Comparison of ENCODE assay signal across 12 cellular contexts in the genomic region with DNA sequence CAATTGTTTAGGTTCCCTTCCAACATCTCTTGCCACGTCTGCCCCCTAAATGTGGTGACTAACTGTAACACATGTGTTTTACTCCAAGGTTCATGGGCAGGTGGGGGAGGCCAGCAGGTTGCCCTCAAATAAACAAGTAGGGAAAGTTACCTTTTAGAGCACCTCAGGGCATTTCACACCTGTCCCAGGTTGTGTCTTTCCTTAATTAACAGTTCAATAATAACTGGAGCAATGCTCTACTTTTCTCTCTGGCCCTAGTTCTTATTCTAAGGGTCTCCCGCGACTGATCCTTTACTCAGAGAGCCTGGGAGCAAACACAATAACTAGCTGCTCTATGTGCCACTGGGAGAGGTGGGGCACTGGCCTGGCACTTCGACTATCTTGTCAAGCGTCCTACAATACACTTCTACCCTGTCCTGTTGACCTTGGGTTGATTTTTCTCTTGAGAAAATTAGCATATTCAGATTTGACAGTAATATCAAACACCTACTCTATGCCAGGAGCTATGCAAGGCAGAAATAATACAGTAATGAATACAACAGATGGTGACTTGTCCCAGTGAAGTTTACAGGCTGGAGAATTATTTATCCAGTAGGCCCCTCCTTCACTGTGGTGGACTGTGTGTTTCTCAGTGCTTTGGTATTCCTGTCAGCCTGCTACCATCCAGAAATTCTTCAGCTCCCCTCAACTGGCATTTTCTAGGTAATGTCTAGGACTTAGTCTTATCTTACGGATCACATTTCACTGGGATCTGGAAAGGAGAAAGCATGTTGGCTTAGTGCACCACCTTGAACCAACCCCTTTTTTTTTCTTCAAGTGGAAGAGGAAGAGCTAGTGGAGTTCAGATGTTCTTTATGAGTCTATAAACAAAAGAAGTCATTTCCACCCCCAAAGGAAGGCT.
DNase-seq lines count a peak whose midpoint lies in the region; ATAC-seq and TF ChIP-seq lines count a peak whose summit lies in the region.
"Had no signal": no experiment of that assay in that cellular context is flagged by ENCODE, and none has a peak within 500 bp of the region (broad histone marks: within the 10 kb centered on the region; RNA-seq: fewer than 3 reads in every experiment).

No MANE protein-coding gene starts in this region.

- no peak for DNase-seq in activated CD4-positive, alpha-beta T cell treated with anti-CD3 and anti-CD28 coated beads, Interleukin-2, amount 10 ng/mL, durations not matched to agents 7 days and 5 days
- DNase-seq in activated CD4-positive, alpha-beta T cell treated with anti-CD3 and anti-CD28 coated beads, Interleukin-2, amount 50 U/mL, for 4 hours, result no peak
- DNase-seq in RPMI7951 (ENCODE audit: low read depth), result peak; percentile 15
- no peak for DNase-seq in heart left ventricle
- no peak for DNase-seq in stimulated activated naive B cell treated with anti-CD40 and anti-IgM and Interleukin-4, amounts not matched to agents 10 μg/mL and 1 μg/mL and 100 μg/mL, for 72 hours
- DNase-seq in activated CD8-positive, alpha-beta memory T cell treated with anti-CD3 and anti-CD28 coated beads, Interleukin-2, amount 50 U/mL, for 4 hours, result no peak
- DNase-seq: activated effector memory CD4-positive, alpha-beta T cell treated with anti-CD3 and anti-CD28 coated beads, Interleukin-2, amount 50 U/mL, for 16 hours; OCI-M1; stimulated activated CD4-positive, alpha-beta T cell treated with anti-CD3 and anti-CD28 coated beads, Interleukin-4, amount 100 ng/mL, for 24 hours had no signal

- peaks cover 6% of the 10 kb centered on the region for H3K36me3 Mint-ChIP-seq in activated CD4-positive, alpha-beta T cell treated with anti-CD3 and anti-CD28 coated beads, Interleukin-2, amount 10 ng/mL, durations not matched to agents 7 days and 5 days (ENCODE audit: low read depth)
- H3K36me3 Mint-ChIP-seq in stimulated activated naive B cell treated with anti-CD40 and anti-IgM and Interleukin-4, amounts not matched to agents 10 μg/mL and 1 μg/mL and 100 μg/mL, for 72 hours, result peaks cover 9 to 14% of the 10 kb centered on the region in 2 donors

- H3K27ac Mint-ChIP-seq in activated CD4-positive, alpha-beta T cell treated with anti-CD3 and anti-CD28 coated beads, Interleukin-2, amount 10 ng/mL, durations not matched to agents 7 days and 5 days, result peak overlapping the region; percentile 89
- H3K27ac Mint-ChIP-seq in stimulated activated naive B cell treated with anti-CD40 and anti-IgM and Interleukin-4, amounts not matched to agents 10 μg/mL and 1 μg/mL and 100 μg/mL, for 72 hours, result peak overlapping the region; percentile 28

- intact Hi-C loops in heart left ventricle (cut with DNase I), result loop anchor here in 3 of 10 donors (5.0 to 10.0 kb wide), 3 partner anchors 32 to 215 kb away; no protein-coding TSS in a partner anchor

- H3K27me3 Mint-ChIP-seq in activated CD4-positive, alpha-beta T cell treated with anti-CD3 and anti-CD28 coated beads, Interleukin-2, amount 10 ng/mL, durations not matched to agents 7 days and 5 days, result peaks cover 2% of the 10 kb centered on the region
- no peaks in the 10 kb centered on the region for H3K27me3 Mint-ChIP-seq in stimulated activated naive B cell treated with anti-CD40 and anti-IgM and Interleukin-4, amounts not matched to agents 10 μg/mL and 1 μg/mL and 100 μg/mL, for 72 hours

- no peaks in the 10 kb centered on the region for H3K27me3 ChIP-seq in heart left ventricle
- H3K27me3 ChIP-seq: neutrophil had no signal

- ATAC-seq in heart left ventricle (peak; percentile 51 to 79 (median 60)), GM18868 (IDR thresholded peaks at IDR 0.05; ENCODE audit: unreplicated experiment) (no peak), HG03175 (IDR thresholded peaks at IDR 0.05; ENCODE audit: unreplicated experiment) (no peak)
- ATAC-seq in stimulated activated naive B cell treated with anti-CD40 and anti-IgM and Interleukin-4, amounts not matched to agents 10 μg/mL and 1 μg/mL and 100 μg/mL, for 72 hours (replicated peaks), result no peak

- TF ChIP-seq CTCF in heart left ventricle (IDR thresholded peaks at IDR 0.05), result no peak

- H3K9me3 ChIP-seq in heart left ventricle, result peaks cover 0 to 27% (median 13%) of the 10 kb centered on the region in 12 donors
- H3K9me3 ChIP-seq: neutrophil had no signal

- H3K4me3 Mint-ChIP-seq in activated CD4-positive, alpha-beta T cell treated with anti-CD3 and anti-CD28 coated beads, Interleukin-2, amount 10 ng/mL, durations not matched to agents 7 days and 5 days, result no peak overlapping the region
- no peak overlapping the region for H3K4me3 Mint-ChIP-seq in stimulated activated naive B cell treated with anti-CD40 and anti-IgM and Interleukin-4, amounts not matched to agents 10 μg/mL and 1 μg/mL and 100 μg/mL, for 72 hours

- POLR2A ChIA-PET in activated CD4-positive, alpha-beta T cell treated with anti-CD3 and anti-CD28 coated beads, Interleukin-2, amount 10 ng/mL, durations not matched to agents 7 days and 5 days (lab: Charles Lee), result no interaction called here

- CTCF ChIA-PET in activated CD4-positive, alpha-beta T cell treated with anti-CD3 and anti-CD28 coated beads, Interleukin-2, amount 10 ng/mL, durations not matched to agents 7 days and 5 days (lab: Charles Lee), result interaction anchor here (0.5 to 1.3 kb wide), 2 partner anchors 20 to 311 kb away, joined by 3 to 4 read pairs; no protein-coding TSS in a partner anchor

- 58 to 61% (median 59%) methylated on average over 6 of the region's 6 CpGs for WGBS in heart left ventricle, 4 donors

- H3K4me1 ChIP-seq in heart left ventricle, result peaks cover 0 to 26% (median 16%) of the 10 kb centered on the region in 12 donors

- H3K27ac ChIP-seq in heart left ventricle, result peak overlapping the region in 6 of 12 donors; percentile 4 to 36 (median 22)
- H3K27ac ChIP-seq: neutrophil had no signal

- H3K36me3 ChIP-seq in heart left ventricle, result no peaks in the 10 kb centered on the region
- H3K36me3 ChIP-seq: neutrophil had no signal

- TF ChIP-seq POLR2A in heart left ventricle (IDR thresholded peaks at IDR 0.05), result no peak

- peaks cover 28% of the 10 kb centered on the region for H3K9me3 Mint-ChIP-seq in activated CD4-positive, alpha-beta T cell treated with anti-CD3 and anti-CD28 coated beads, Interleukin-2, amount 10 ng/mL, durations not matched to agents 7 days and 5 days
- peaks cover 18 to 19% of the 10 kb centered on the region in 2 donors for H3K9me3 Mint-ChIP-seq in stimulated activated naive B cell treated with anti-CD40 and anti-IgM and Interleukin-4, amounts not matched to agents 10 μg/mL and 1 μg/mL and 100 μg/mL, for 72 hours

- H3K4me1 Mint-ChIP-seq in activated CD4-positive, alpha-beta T cell treated with anti-CD3 and anti-CD28 coated beads, Interleukin-2, amount 10 ng/mL, durations not matched to agents 7 days and 5 days, result peaks cover 23% of the 10 kb centered on the region
- H3K4me1 Mint-ChIP-seq in stimulated activated naive B cell treated with anti-CD40 and anti-IgM and Interleukin-4, amounts not matched to agents 10 μg/mL and 1 μg/mL and 100 μg/mL, for 72 hours, result peaks cover 7 to 13% of the 10 kb centered on the region in 2 donors

- no peak overlapping the region for H3K4me3 ChIP-seq in heart left ventricle

Comparison
In these comparisons a context has a peak if more than half of its experiments do, and no peak if none do; other contexts are left out.
1. ATAC-seq: peak in heart left ventricle (4 of 4); none in stimulated activated naive B cell treated with anti-CD40 and anti-IgM and Interleukin-4, amounts not matched to agents 10 μg/mL and 1 μg/mL and 100 μg/mL, for 72 hours (0 of 2), GM18868 (single experiment) and HG03175 (single experiment).